Comparison of ENCODE assay signal across 2 cellular contexts in the genomic region with DNA sequence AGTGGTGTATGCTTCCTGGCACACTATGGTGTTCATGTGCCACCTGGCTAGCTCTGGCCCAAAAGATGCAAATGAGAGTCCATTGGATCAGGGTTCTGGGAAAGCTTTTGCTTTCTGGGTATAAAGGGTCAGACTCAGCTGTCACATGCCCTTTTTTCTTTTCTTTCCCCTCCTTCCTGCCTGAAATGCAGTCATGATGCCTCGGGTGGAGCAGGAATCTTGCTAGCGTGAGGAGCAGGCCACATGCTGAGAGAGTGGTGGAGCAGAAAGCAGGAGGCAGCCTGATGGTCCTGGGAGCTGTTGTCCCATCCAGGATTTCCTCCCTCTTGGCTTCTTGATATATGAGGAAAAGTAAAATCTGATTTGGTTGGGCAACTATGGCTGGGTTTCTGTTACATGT.
TF ChIP-seq lines count a peak whose summit lies in the region.

No MANE protein-coding gene starts in this region.

TF ChIP-seq in HEK293, 187 proteins besides CTCF, POLR2A, EP300 and RAD21:
- TF ChIP-seq GLIS1 (tag by site-specific recombination; IDR thresholded peaks at IDR 0.05) (no peak), ZNF341 (tag by site-specific recombination; IDR thresholded peaks at IDR 0.05; ENCODE audit: low read depth) (0 out of 2 replicates have a peak, but pooled peaks have one; percentile 16)
- TF ChIP-seq, protein P1, sequence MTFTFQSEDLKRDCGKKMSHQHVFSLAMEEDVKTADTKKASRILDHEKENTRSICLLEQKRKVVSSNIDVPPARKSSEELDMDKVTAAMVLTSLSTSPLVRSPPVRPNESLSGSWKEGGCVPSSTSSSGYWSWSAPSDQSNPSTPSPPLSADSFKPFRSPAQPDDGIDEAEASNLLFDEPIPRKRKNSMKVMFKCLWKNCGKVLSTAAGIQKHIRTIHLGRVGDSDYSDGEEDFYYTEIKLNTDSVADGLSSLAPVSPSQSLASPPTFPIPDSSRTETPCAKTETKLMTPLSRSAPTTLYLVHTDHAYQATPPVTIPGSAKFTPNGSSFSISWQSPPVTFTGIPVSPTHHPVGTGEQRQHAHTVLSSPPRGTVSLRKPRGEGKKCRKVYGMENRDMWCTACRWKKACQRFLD (tag by site-specific recombination; IDR thresholded peaks at IDR 0.05) = no peak
- TF ChIP-seq, protein P2, sequence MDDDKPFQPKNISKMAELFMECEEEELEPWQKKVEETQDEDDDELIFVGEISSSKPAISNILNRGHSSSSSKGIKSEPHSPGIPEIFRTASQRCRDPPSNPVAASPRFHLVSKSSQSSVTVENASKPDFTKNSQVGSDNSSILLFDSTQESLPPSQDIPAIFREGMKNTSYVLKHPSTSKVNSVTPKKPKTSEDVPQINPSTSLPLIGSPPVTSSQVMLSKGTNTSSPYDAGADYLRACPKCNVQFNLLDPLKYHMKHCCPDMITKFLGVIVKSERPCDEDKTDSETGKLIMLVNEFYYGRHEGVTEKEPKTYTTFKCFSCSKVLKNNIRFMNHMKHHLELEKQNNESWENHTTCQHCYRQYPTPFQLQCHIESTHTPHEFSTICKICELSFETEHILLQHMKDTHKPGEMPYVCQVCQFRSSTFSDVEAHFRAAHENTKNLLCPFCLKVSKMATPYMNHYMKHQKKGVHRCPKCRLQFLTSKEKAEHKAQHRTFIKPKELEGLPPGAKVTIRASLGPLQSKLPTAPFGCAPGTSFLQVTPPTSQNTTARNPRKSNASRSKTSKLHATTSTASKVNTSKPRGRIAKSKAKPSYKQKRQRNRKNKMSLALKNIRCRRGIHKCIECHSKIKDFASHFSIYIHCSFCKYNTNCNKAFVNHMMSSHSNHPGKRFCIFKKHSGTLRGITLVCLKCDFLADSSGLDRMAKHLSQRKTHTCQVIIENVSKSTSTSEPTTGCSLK (tag by site-specific recombination; IDR thresholded peaks at IDR 0.05) = no peak

TF ChIP-seq in H1, 55 proteins besides CTCF, POLR2A, EP300 and RAD21:
- TF ChIP-seq GABPA (IDR thresholded peaks at IDR 0.05; ENCODE audit: borderline replicate concordance, insufficient read depth, low read length) (no peak), E2F6 (IDR thresholded peaks at IDR 0.05) (no peak), JUND (IDR thresholded peaks at IDR 0.05; ENCODE audit: low read length) (no peak), SP2 (IDR thresholded peaks at IDR 0.05; ENCODE audit: low read length) (no peak), CBX8 (IDR thresholded peaks at IDR 0.05; ENCODE audit: borderline replicate concordance, low read depth, low read length) (no peak), SIRT6 (IDR thresholded peaks at IDR 0.05; ENCODE audit: low read length) (no peak), MAFK (IDR thresholded peaks at IDR 0.05; ENCODE audit: low read depth, low read length) (no peak), BRCA1 (IDR thresholded peaks at IDR 0.05; ENCODE audit: low read depth, low read length) (no peak)
